In the genomic region with DNA sequence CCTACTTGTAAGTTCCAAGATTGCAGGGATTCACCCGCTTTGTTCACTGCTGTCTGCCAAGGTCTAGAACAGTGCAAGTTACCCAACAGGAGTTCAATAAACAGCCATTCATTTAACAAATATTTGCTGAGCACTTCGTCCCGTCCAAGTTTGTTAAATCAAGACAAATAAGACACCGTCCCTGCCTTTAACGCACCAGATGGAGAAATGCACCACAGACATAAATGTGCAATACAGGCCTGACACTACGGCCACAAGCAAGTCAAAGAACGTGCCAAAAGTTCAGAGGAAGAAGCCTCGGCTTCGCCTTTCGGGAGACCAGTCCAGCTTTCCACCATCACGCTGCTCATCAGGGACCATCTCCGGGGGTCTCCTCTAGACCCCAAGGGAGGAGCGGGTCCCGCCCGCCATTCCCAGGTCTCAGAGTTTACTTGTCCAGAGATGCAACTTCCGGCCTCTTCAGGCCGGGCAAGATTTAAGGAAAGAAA, we compare ENCODE assay signal across 1 cellular context.
TF ChIP-seq lines count a peak whose summit lies in the region.

No MANE protein-coding gene starts in this region.

TF ChIP-seq in HepG2, 621 proteins besides CTCF, POLR2A, EP300 and RAD21 (continued from another document and continues in another):
- TF ChIP-seq, protein P1, sequence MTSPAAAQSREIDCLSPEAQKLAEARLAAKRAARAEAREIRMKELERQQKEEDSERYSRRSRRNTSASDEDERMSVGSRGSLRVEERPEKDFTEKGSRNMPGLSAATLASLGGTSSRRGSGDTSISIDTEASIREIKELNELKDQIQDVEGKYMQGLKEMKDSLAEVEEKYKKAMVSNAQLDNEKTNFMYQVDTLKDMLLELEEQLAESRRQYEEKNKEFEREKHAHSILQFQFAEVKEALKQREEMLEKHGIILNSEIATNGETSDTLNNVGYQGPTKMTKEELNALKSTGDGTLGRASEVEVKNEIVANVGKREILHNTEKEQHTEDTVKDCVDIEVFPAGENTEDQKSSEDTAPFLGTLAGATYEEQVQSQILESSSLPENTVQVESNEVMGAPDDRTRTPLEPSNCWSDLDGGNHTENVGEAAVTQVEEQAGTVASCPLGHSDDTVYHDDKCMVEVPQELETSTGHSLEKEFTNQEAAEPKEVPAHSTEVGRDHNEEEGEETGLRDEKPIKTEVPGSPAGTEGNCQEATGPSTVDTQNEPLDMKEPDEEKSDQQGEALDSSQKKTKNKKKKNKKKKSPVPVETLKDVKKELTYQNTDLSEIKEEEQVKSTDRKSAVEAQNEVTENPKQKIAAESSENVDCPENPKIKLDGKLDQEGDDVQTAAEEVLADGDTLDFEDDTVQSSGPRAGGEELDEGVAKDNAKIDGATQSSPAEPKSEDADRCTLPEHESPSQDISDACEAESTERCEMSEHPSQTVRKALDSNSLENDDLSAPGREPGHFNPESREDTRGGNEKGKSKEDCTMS (CRISPR knock-in tag; conservative IDR thresholded peaks at IDR 0.05), result no peak
- no peak for TF ChIP-seq ZMYM3 (CRISPR knock-in tag; IDR thresholded peaks at IDR 0.05)
- 0 out of 2 replicates have a peak, but pooled peaks have one; percentile 7 for TF ChIP-seq ZNF281 (CRISPR knock-in tag; IDR thresholded peaks at IDR 0.05; ENCODE audit: borderline replicate concordance)
- no peak for TF ChIP-seq ZBTB2 (CRISPR knock-in tag; IDR thresholded peaks at IDR 0.05; ENCODE audit: low read depth)
- 0 out of 2 replicates have a peak, but pooled peaks have one; percentile 21 for TF ChIP-seq DNMT3B (CRISPR knock-in tag; conservative IDR thresholded peaks at IDR 0.05)
- no peak for TF ChIP-seq ZNF333 (CRISPR knock-in tag; IDR thresholded peaks at IDR 0.05; ENCODE audit: borderline replicate concordance)
- TF ChIP-seq PAXIP1 (CRISPR knock-in tag; conservative IDR thresholded peaks at IDR 0.05), result 0 out of 2 replicates have a peak, but pooled peaks have one; percentile 5
- TF ChIP-seq, protein P2, sequence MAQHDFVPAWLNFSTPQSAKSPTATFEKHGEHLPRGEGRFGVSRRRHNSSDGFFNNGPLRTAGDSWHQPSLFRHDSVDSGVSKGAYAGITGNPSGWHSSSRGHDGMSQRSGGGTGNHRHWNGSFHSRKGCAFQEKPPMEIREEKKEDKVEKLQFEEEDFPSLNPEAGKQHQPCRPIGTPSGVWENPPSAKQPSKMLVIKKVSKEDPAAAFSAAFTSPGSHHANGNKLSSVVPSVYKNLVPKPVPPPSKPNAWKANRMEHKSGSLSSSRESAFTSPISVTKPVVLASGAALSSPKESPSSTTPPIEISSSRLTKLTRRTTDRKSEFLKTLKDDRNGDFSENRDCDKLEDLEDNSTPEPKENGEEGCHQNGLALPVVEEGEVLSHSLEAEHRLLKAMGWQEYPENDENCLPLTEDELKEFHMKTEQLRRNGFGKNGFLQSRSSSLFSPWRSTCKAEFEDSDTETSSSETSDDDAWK (CRISPR knock-in tag; IDR thresholded peaks at IDR 0.05), result no peak
- no peak for TF ChIP-seq ZNF33B (CRISPR knock-in tag; IDR thresholded peaks at IDR 0.05)
- TF ChIP-seq HBP1 (CRISPR knock-in tag; IDR thresholded peaks at IDR 0.05; ENCODE audit: low read depth), result peak; percentile 18; the same call in 1 of the 2 replicates
- TF ChIP-seq CC2D1A (CRISPR knock-in tag; IDR thresholded peaks at IDR 0.05), result 0 out of 2 replicates have a peak, but pooled peaks have one; percentile 58
- TF ChIP-seq RFXAP (CRISPR knock-in tag; IDR thresholded peaks at IDR 0.05; ENCODE audit: borderline replicate concordance), result no peak
- TF ChIP-seq SSRP1 (CRISPR knock-in tag; IDR thresholded peaks at IDR 0.05), result peak; percentile 54; the same call in 1 of the 2 replicates
- TF ChIP-seq REL (CRISPR knock-in tag; conservative IDR thresholded peaks at IDR 0.05), result no peak
- TF ChIP-seq SIN3B (IDR thresholded peaks at IDR 0.05; ENCODE audit: low read length), result no peak
- no peak for TF ChIP-seq ISX (CRISPR knock-in tag; conservative IDR thresholded peaks at IDR 0.05)
- no peak for TF ChIP-seq RNF2 (conservative IDR thresholded peaks at IDR 0.05; ENCODE audit: low read depth)
- no peak for TF ChIP-seq NONO (IDR thresholded peaks at IDR 0.05)
- TF ChIP-seq NONO (CRISPR knock-in tag; conservative IDR thresholded peaks at IDR 0.05), result no peak
- no peak for TF ChIP-seq REXO4 (CRISPR knock-in tag; IDR thresholded peaks at IDR 0.05; ENCODE audit: borderline replicate concordance)
- TF ChIP-seq SKI (IDR thresholded peaks at IDR 0.05; ENCODE audit: partially characterized antibody), result no peak
- no peak for TF ChIP-seq ZBTB3 (CRISPR knock-in tag; IDR thresholded peaks at IDR 0.05; ENCODE audit: borderline replicate concordance, low read depth)
- TF ChIP-seq FOXA1 (IDR thresholded peaks at IDR 0.05), result no peak
- peak; percentile 60 for TF ChIP-seq FOXA1 (CRISPR knock-in tag; IDR thresholded peaks at IDR 0.05)
- no peak for TF ChIP-seq FOXK2 (IDR thresholded peaks at IDR 0.05)
- no peak for TF ChIP-seq ZNF232 (CRISPR knock-in tag; IDR thresholded peaks at IDR 0.05; ENCODE audit: borderline replicate concordance)
- no peak for TF ChIP-seq ZNF17 (CRISPR knock-in tag; IDR thresholded peaks at IDR 0.05)
- no peak for TF ChIP-seq ZNF83 (CRISPR knock-in tag; IDR thresholded peaks at IDR 0.05; ENCODE audit: borderline replicate concordance)
- no peak for TF ChIP-seq SMARCE1 (IDR thresholded peaks at IDR 0.05; ENCODE audit: borderline replicate concordance)
- no peak; the same call in 1 of the 2 replicates for TF ChIP-seq ZNF3 (CRISPR knock-in tag; IDR thresholded peaks at IDR 0.05)
- TF ChIP-seq, protein P3, sequence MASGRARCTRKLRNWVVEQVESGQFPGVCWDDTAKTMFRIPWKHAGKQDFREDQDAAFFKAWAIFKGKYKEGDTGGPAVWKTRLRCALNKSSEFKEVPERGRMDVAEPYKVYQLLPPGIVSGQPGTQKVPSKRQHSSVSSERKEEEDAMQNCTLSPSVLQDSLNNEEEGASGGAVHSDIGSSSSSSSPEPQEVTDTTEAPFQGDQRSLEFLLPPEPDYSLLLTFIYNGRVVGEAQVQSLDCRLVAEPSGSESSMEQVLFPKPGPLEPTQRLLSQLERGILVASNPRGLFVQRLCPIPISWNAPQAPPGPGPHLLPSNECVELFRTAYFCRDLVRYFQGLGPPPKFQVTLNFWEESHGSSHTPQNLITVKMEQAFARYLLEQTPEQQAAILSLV (CRISPR knock-in tag; IDR thresholded peaks at IDR 0.05; ENCODE audit: borderline replicate concordance), result no peak
- no peak for TF ChIP-seq KLF9 (CRISPR knock-in tag; IDR thresholded peaks at IDR 0.05; ENCODE audit: low read depth)
- TF ChIP-seq THAP7 (CRISPR knock-in tag; IDR thresholded peaks at IDR 0.05), result no peak
- no peak for TF ChIP-seq ZMYM4 (CRISPR knock-in tag; IDR thresholded peaks at IDR 0.05)
- peak; percentile 59; the same call in 1 of the 2 replicates for TF ChIP-seq GATAD2A (CRISPR knock-in tag; IDR thresholded peaks at IDR 0.05)
- TF ChIP-seq ZNF563 (CRISPR knock-in tag; IDR thresholded peaks at IDR 0.05), result no peak
- TF ChIP-seq, protein P4, sequence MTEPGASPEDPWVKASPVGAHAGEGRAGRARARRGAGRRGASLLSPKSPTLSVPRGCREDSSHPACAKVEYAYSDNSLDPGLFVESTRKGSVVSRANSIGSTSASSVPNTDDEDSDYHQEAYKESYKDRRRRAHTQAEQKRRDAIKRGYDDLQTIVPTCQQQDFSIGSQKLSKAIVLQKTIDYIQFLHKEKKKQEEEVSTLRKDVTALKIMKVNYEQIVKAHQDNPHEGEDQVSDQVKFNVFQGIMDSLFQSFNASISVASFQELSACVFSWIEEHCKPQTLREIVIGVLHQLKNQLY (CRISPR knock-in tag; IDR thresholded peaks at IDR 0.05), result no peak
- peak; percentile 68 for TF ChIP-seq FOXA3 (CRISPR knock-in tag; IDR thresholded peaks at IDR 0.05)
- TF ChIP-seq TERF1 (CRISPR knock-in tag; IDR thresholded peaks at IDR 0.05), result no peak
- no peak for TF ChIP-seq ZKSCAN5 (CRISPR knock-in tag; IDR thresholded peaks at IDR 0.05)
- TF ChIP-seq ZNF430 (CRISPR knock-in tag; IDR thresholded peaks at IDR 0.05), result no peak
- TF ChIP-seq, protein P5, sequence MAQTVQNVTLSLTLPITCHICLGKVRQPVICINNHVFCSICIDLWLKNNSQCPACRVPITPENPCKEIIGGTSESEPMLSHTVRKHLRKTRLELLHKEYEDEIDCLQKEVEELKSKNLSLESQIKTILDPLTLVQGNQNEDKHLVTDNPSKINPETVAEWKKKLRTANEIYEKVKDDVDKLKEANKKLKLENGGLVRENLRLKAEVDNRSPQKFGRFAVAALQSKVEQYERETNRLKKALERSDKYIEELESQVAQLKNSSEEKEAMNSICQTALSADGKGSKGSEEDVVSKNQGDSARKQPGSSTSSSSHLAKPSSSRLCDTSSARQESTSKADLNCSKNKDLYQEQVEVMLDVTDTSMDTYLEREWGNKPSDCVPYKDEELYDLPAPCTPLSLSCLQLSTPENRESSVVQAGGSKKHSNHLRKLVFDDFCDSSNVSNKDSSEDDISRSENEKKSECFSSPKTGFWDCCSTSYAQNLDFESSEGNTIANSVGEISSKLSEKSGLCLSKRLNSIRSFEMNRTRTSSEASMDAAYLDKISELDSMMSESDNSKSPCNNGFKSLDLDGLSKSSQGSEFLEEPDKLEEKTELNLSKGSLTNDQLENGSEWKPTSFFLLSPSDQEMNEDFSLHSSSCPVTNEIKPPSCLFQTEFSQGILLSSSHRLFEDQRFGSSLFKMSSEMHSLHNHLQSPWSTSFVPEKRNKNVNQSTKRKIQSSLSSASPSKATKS (CRISPR knock-in tag; IDR thresholded peaks at IDR 0.05), result no peak
